Comparison of ENCODE assay signal across 19 cellular contexts in genomic region chr15:39843561-39843960, GRCh38.
DNase-seq lines count a peak whose midpoint lies in the region; ATAC-seq, FAIRE-seq and TF ChIP-seq lines count a peak whose summit lies in the region.
"Had no signal": no experiment of that assay in that cellular context is flagged by ENCODE, and none has a peak within 500 bp of the region (broad histone marks: within the 10 kb centered on the region; RNA-seq: fewer than 3 reads in every experiment).

No MANE protein-coding gene starts in this region.

- H3K27ac ChIP-seq in A549: no peak overlapping the region
- peak overlapping the region in 6 of 11 experiments; percentile 11 to 51 (median 24); a peak in 5 of 22 replicates for H3K27ac ChIP-seq in BLaER1 treated with 17β-estradiol and CSF1 and Interleukin-3, amounts not matched to agents 10 nM and 100 nM
- H3K27ac ChIP-seq in SK-N-MC: peak overlapping the region; percentile 58; the same call in 1 of the 2 replicates
- H3K27ac ChIP-seq in neural cell (ENCODE audit: low read length): peak overlapping the region; percentile 38

- TF ChIP-seq RAD21 in A549 (conservative IDR thresholded peaks at IDR 0.05 in 1 of 2, IDR thresholded peaks at IDR 0.05 in 1 of 2) (no peak), neural cell (conservative IDR thresholded peaks at IDR 0.05) (no peak)

- no peak for TF ChIP-seq EP300 in A549 (IDR thresholded peaks at IDR 0.05)
- no peak for TF ChIP-seq EP300 in neural cell (conservative IDR thresholded peaks at IDR 0.05; ENCODE audit: poor library complexity, severe bottlenecking)

- no peak for FAIRE-seq in A549 (lab: Jason Lieb, UNC)
- FAIRE-seq: H54 had no signal

- TF ChIP-seq CTCF in A549 (IDR thresholded peaks at IDR 0.05) (no peak), neural cell (IDR thresholded peaks at IDR 0.05; ENCODE audit: poor library complexity, severe bottlenecking) (no peak)

- H3K27me3 ChIP-seq in BLaER1 treated with 17β-estradiol and CSF1 and Interleukin-3, amounts not matched to agents 10 nM and 100 nM: no peaks in the 10 kb centered on the region
- H3K27me3 ChIP-seq in neural cell (ENCODE audit: insufficient read depth, low read depth, low read length): no peaks in the 10 kb centered on the region
- H3K27me3 ChIP-seq: BE2C had no signal

- no peak for ATAC-seq in A549
- no peak for ATAC-seq in GM21576 (IDR thresholded peaks at IDR 0.05; ENCODE audit: unreplicated experiment)

- DNase-seq in A549 (ENCODE audit: low read depth in 1 of 2, low spot score in 1 of 2): no peak
- DNase-seq in SK-N-MC (ENCODE audit: low read depth, low spot score): no peak
- no peak for DNase-seq in erythroblast (lab: John Stamatoyannopoulos, UW)
- DNase-seq in SKM-1 treated with dmso at 0.1 percent for 144 hours (lab: John Stamatoyannopoulos, UW; ENCODE audit: unreplicated experiment): no peak
- DNase-seq: 8988T; ACHN; BE2C; CD4-positive, alpha-beta memory T cell; DMS153; DMS79; GDM1; HCEC 1CT; HFFc6; Karpas-422; KBM-7 had no signal

- H3K79me2 ChIP-seq in neural cell (replicated peaks; ENCODE audit: insufficient read depth, low read length): no peaks in the 10 kb centered on the region

- H3K4me1 ChIP-seq in A549: no peaks in the 10 kb centered on the region
- peaks cover 23 to 42% (median 32%) of the 10 kb centered on the region in 10 experiments for H3K4me1 ChIP-seq in BLaER1 treated with 17β-estradiol and CSF1 and Interleukin-3, amounts not matched to agents 10 nM and 100 nM

- no peaks in the 10 kb centered on the region for H3K9me2 ChIP-seq in neural cell (ENCODE audit: insufficient read depth, low read length)

- peaks cover 0 to 32% (median 4%) of the 10 kb centered on the region in 11 experiments; a peak in 10 of 22 replicates for H3K36me3 ChIP-seq in BLaER1 treated with 17β-estradiol and CSF1 and Interleukin-3, amounts not matched to agents 10 nM and 100 nM
- H3K36me3 ChIP-seq in SK-N-MC (ENCODE audit: insufficient read depth, low read length) (no peaks in the 10 kb centered on the region), neural cell (ENCODE audit: insufficient read depth, low read length) (no peaks in the 10 kb centered on the region)
- H3K36me3 ChIP-seq: BE2C had no signal

- no peaks in the 10 kb centered on the region for H3F3A ChIP-seq in neural cell (ENCODE audit: insufficient read depth, low read length, poor library complexity, severe bottlenecking)

- H3K9ac ChIP-seq in BLaER1 treated with 17β-estradiol and CSF1 and Interleukin-3, amounts not matched to agents 10 nM and 100 nM: no peak overlapping the region
- H3K9ac ChIP-seq in SK-N-MC (ENCODE audit: insufficient read length): no peak overlapping the region
- no peak overlapping the region for H3K9ac ChIP-seq in neural cell (ENCODE audit: low read length)

- TF ChIP-seq POLR2A in A549 (IDR thresholded peaks at IDR 0.05; ENCODE audit: low read length) (no peak), erythroblast (IDR thresholded peaks at IDR 0.05; ENCODE audit: low read length) (no peak)

- H3K9me3 ChIP-seq in A549: no peaks in the 10 kb centered on the region
- H3K9me3 ChIP-seq in BLaER1 treated with 17β-estradiol and CSF1 and Interleukin-3, amounts not matched to agents 10 nM and 100 nM (replicated peaks in 1 of 11): peaks cover 5 to 53% (median 42%) of the 10 kb centered on the region in 11 experiments; a peak in 20 of 22 replicates
- H3K9me3 ChIP-seq in SK-N-MC (ENCODE audit: low read depth, low read length): no peaks in the 10 kb centered on the region
- H3K9me3 ChIP-seq in neural cell (ENCODE audit: low read length): no peaks in the 10 kb centered on the region
- H3K9me3 ChIP-seq: BE2C had no signal

- H3K4me3 ChIP-seq in A549 (no peak overlapping the region), SK-N-MC (no peak overlapping the region), neural cell (ENCODE audit: low read length) (no peak overlapping the region)
- H3K4me3 ChIP-seq in BLaER1 treated with 17β-estradiol and CSF1 and Interleukin-3, amounts not matched to agents 10 nM and 100 nM: 0 out of 20 replicates have a peak overlapping the region, but pooled peaks of 1 of the 10 experiments have one; percentile 3

- CTCF ChIA-PET in A549 (lab: Yijun Ruan, JAX): interaction anchor here (0.5 kb wide), 1 partner anchor 482 kb away, joined by 3 read pairs; no protein-coding TSS in a partner anchor

- no peak overlapping the region for H3K4me2 ChIP-seq in A549
- H3K4me2 ChIP-seq in BLaER1 treated with 17β-estradiol and CSF1 and Interleukin-3, amounts not matched to agents 10 nM and 100 nM: peak overlapping the region; percentile 11 to 66 (median 48); a peak in 21 of 22 replicates
- H3K4me2 ChIP-seq in neural cell (ENCODE audit: low read length): no peak overlapping the region

- H4K20me1 ChIP-seq in BLaER1 treated with 17β-estradiol and CSF1 and Interleukin-3, amounts not matched to agents 10 nM and 100 nM: peaks cover 0 to 5% (median 0%) of the 10 kb centered on the region in 11 experiments; a peak in 1 of 22 replicates
- H4K20me1 ChIP-seq in neural cell (ENCODE audit: insufficient read depth): no peaks in the 10 kb centered on the region

- WGBS in A549 (ENCODE audit: missing lambda C conversion rate): 84% methylated on average over 2 of the region's 2 CpGs

- no peak overlapping the region for H2AFZ ChIP-seq in neural cell (ENCODE audit: low read depth, low read length)

- POLR2A ChIA-PET in A549 (lab: Yijun Ruan, JAX): no interaction called here

TF ChIP-seq in A549, 52 proteins besides CTCF, POLR2A, EP300 and RAD21:
- TF ChIP-seq GATA3 (IDR thresholded peaks at IDR 0.05; ENCODE audit: borderline replicate concordance) (no peak), MAFK (IDR thresholded peaks at IDR 0.05; ENCODE audit: partially characterized antibody) (peak; percentile 83), ESRRA (IDR thresholded peaks at IDR 0.05; ENCODE audit: borderline replicate concordance, low read length) (no peak)

TF ChIP-seq in neural cell, 6 proteins besides CTCF, POLR2A, EP300 and RAD21:
- TF ChIP-seq TAF1 (IDR thresholded peaks at IDR 0.05; ENCODE audit: low read depth) (no peak), REST (IDR thresholded peaks at IDR 0.05; ENCODE audit: borderline replicate concordance) (no peak), SMC3 (conservative IDR thresholded peaks at IDR 0.05; ENCODE audit: poor library complexity) (no peak), MXI1 (conservative IDR thresholded peaks at IDR 0.05; ENCODE audit: poor library complexity, severe bottlenecking) (no peak), EZH2 (IDR thresholded peaks at IDR 0.05; ENCODE audit: borderline replicate concordance, insufficient read depth, low read length, poor library complexity, severe bottlenecking) (no peak), POLR2AphosphoS5 (IDR thresholded peaks at IDR 0.05) (no peak)

Comparison
In these comparisons a context has a peak if more than half of its experiments do, and no peak if none do; other contexts are left out.
1. H3K27ac ChIP-seq: peak in BLaER1 treated with 17β-estradiol and CSF1 and Interleukin-3, amounts not matched to agents 10 nM and 100 nM (6 of 11), SK-N-MC (single experiment) and neural cell (single experiment); none in A549 (0 of 2).
2. H3K4me2 ChIP-seq: peak in BLaER1 treated with 17β-estradiol and CSF1 and Interleukin-3, amounts not matched to agents 10 nM and 100 nM (11 of 11); none in A549 (single experiment) and neural cell (single experiment).